Comparison of ENCODE assay signal across 35 cellular contexts in the genomic region with DNA sequence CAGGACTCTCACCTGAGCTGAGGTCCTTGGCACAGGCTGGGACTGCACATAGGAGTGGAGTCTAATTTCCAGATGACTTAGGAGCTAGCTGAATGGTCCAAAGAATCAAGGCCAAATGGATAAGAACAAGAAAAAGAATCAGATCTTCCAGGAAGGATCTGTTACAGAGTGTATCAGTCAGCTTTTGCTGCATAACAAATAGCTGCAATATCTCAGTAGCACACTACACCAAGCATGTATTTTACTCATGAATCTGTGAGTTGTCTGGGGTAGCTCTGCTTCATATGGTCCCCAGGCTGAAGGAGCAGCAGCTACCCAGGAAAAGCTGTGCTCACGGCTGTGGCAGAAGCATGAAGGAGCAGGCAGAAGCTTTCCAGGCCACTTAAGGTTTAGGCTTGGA.
"Had no signal": no experiment of that assay in that cellular context is flagged by ENCODE, and none has a peak within 500 bp of the region (broad histone marks: within the 10 kb centered on the region; RNA-seq: fewer than 3 reads in every experiment).

No MANE protein-coding gene starts in this region.

- DNase-seq: Karpas-422, Kasumi-1, MM.1S, MV-4-11, NCI-H1048, NCI-H1092, NCI-H1092 treated with DMSO at 0.1 percent for 48 hours, NCI-H1105, NCI-H1105 treated with DMSO at 0.1 percent for 48 hours, NCI-H1417, NCI-H1417 treated with DMSO at 0.1 percent for 48 hours, NCI-H1436, NCI-H1436 treated with DMSO at 0.1 percent for 48 hours, NCI-H146, NCI-H1694, NCI-H1694 treated with DMSO at 0.1 percent for 48 hours, NCI-H187, NCI-H187 treated with DMSO at 0.1 percent for 48 hours, NCI-H1930, NCI-H2029, NCI-H2029 treated with DMSO at 0.1 percent for 48 hours, NCI-H2081, NCI-H2081 treated with DMSO at 0.1 percent for 48 hours, NCI-H2107, NCI-H2171, NCI-H2171 treated with DMSO at 0.1 percent for 48 hours, NCI-H2227 treated with DMSO at 0.1 percent for 48 hours, NCI-H226, NCI-H345, NCI-H446, NCI-H446 treated with DMSO at 0.1 percent for 48 hours, NCI-H510A, NCI-H510A treated with DMSO at 0.1 percent for 48 hours, NCI-H524 had no signal

- H3K4me3 ChIP-seq: MG63 had no signal

- H3K27me3 ChIP-seq: MG63 had no signal

- H3K36me3 ChIP-seq: MG63 had no signal
